ENCODE assay signal across 1 cellular context in the genomic region with DNA sequence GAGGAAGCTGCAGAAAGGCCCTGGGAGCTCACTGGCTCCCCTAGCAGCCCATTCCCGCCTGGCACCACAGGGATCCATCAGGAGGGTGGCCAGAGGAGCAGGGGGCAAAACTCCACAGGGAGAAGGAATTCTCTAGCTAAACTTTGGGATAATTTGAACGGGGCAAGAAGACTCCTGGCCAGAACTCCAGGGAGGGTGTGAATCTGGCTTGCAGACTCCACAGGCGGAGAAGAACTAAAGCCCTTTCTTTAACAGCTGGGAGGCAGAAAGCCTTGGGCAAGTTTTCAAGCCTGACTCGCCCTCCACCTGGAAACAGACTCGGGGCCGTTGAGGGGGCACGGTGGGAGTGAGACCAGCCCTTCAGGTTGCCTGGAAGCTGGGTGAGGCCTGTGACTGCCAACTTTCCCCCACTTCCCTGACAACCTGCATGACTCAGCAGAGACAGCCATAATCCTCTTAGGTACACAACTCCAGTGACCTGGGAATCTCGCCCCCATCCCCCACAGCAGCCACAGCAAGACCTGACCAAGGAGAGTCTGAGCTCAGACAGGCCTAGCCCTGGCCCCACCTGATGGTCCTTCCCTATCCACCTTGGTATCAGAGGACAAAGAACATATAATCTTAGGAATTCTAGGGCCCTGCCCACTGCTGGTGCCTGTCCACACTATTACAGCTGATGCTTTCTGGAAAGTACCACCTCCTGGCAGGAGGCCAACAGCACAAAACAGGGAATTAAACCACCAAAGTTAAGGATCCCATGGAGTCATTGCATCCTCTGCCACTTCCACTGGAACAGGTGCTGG.
A peak's percentile ranks its signal among the peaks of the same experiment; 100 is the strongest.
TF ChIP-seq lines count a peak whose summit lies in the region.

No MANE protein-coding gene starts in this region.

TF ChIP-seq in WTC11, 78 proteins besides CTCF, POLR2A, EP300 and RAD21:
- TF ChIP-seq, protein P1, sequence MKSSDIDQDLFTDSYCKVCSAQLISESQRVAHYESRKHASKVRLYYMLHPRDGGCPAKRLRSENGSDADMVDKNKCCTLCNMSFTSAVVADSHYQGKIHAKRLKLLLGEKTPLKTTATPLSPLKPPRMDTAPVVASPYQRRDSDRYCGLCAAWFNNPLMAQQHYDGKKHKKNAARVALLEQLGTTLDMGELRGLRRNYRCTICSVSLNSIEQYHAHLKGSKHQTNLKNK (CRISPR knock-in tag; IDR thresholded peaks at IDR 0.05), result no peak
- 0 out of 2 replicates have a peak, but pooled peaks have one; percentile 55 for TF ChIP-seq NFE2L1 (CRISPR knock-in tag; IDR thresholded peaks at IDR 0.05)
TF ChIP-seq in WTC11: peak in this region for 1.
